Comparison of ENCODE assay signal across 8 cellular contexts in the genomic region with DNA sequence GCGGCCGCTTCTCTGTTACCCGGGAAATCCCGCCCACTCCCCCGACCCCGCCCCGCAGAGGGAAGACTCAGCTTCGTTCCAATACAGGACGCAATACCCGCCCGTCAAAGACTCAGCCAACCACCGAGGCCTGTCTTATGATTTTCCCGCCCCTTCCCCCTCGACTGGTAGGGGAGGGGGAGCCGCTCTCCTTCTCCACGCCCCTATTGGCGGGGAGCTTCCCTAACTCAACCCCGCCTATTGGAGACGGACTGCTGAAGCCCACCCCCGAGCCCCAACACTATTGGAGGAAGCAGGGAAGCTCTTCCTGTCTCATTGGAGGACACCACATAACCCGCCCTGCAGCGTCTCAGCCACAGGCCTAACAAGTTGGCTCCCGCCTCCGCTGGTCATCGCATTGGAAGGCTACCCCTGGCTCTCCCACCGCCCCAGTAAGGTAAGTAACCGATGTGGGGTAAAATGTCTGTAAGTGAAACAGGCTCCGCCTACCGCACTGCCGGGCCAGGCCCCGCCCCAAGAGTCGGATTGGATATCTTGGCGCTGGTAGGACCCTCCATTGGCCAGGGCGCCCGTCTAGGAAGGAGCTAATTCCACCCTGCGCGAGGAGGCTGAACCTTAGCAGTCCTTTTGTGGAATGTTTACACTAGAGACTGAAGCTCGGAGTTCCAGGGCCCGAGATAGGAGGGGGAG. TPM values are rescaled to one million over a fixed set of nuclear protein-coding genes. Genes with fewer than 3 reads are reported as not detected.
DNase-seq lines count a peak whose midpoint lies in the region; FAIRE-seq and TF ChIP-seq lines count a peak whose summit lies in the region.

Gene SIN3A (minus strand): TSS at position 17 of the 690 bp plus-strand sequence. CDS start 21,315 bp downstream, outside the sequence.

- peak; percentile 85 for FAIRE-seq in frontal cortex (lab: Jason Lieb, UNC)

- H3K4me3 ChIP-seq in HFF-Myc (replicated peaks; ENCODE audit: low read depth, low read length): peak within 1 kb of the TSS; percentile 93
- H3K4me3 ChIP-seq in neuronal stem cell (ENCODE audit: low read length in 2 of 2): peak within 1 kb of the TSS; percentile 65 to 93

- H3K14ac ChIP-seq in neuronal stem cell (ENCODE audit: low read length): peak within 1 kb of the TSS; percentile 97

- H3K4ac ChIP-seq in neuronal stem cell (ENCODE audit: low read length): peak within 1 kb of the TSS; percentile 96

- peaks cover 0 to 1% (median 0%) of the 10 kb centered on the region in 3 experiments for H3K27me3 ChIP-seq in neuronal stem cell (ENCODE audit: control insufficient read depth in 3 of 3, insufficient read depth in 3 of 3, low read depth in 1 of 3, low read length in 3 of 3)

- H2BK5ac ChIP-seq in neuronal stem cell (ENCODE audit: low read length): peak within 1 kb of the TSS; percentile 98

- H2AFZ ChIP-seq in neuronal stem cell (ENCODE audit: low read length): peak within 1 kb of the TSS; percentile 87

- H3K27ac Mint-ChIP-seq in activated naive CD4-positive, alpha-beta T cell treated with anti-CD3 and anti-CD28 coated beads for 36 hours: peak within 1 kb of the TSS; percentile 98

- intact Hi-C loops in activated naive CD4-positive, alpha-beta T cell treated with anti-CD3 and anti-CD28 coated beads for 36 hours (cut with micrococcal nuclease): loop anchor here (1.0 to 10.0 kb wide), 13 partner anchors 127 to 1543 kb away; partner anchors contain the start of genes ARID3B, CLK3, COX5A and EDC3

- peaks cover 40% of the 10 kb centered on the region for H3K4me1 Mint-ChIP-seq in activated naive CD4-positive, alpha-beta T cell treated with anti-CD3 and anti-CD28 coated beads for 36 hours (ENCODE audit: low read depth)

- H3K27ac ChIP-seq in neuronal stem cell (replicated peaks; ENCODE audit: low read length): peak within 1 kb of the TSS; percentile 98

- no peaks in the 10 kb centered on the region for H3K9me3 ChIP-seq in neuronal stem cell (replicated peaks in 1 of 2; ENCODE audit: control insufficient read depth in 2 of 2, insufficient read depth in 1 of 2, low read depth in 1 of 2, low read length in 2 of 2)

- H3K36me3 Mint-ChIP-seq in activated naive CD4-positive, alpha-beta T cell treated with anti-CD3 and anti-CD28 coated beads for 36 hours (ENCODE audit: low read depth): peaks cover 2% of the 10 kb centered on the region

- H3K4me2 ChIP-seq in neuronal stem cell (ENCODE audit: insufficient read depth, low read length, poor library complexity, severe bottlenecking): peak within 1 kb of the TSS; percentile 89

- peaks cover 5 to 8% of the 10 kb centered on the region in 2 donors for H3K4me1 ChIP-seq in neuronal stem cell (ENCODE audit: control insufficient read depth in 2 of 2, insufficient read depth in 1 of 2, low read depth in 1 of 2, low read length in 2 of 2)

- no peak within 1 kb of the TSS for H4K91ac ChIP-seq in neuronal stem cell (ENCODE audit: low read depth, low read length, poor library complexity)

- peak within 1 kb of the TSS; percentile 97 for H2BK120ac ChIP-seq in neuronal stem cell (ENCODE audit: low read depth, low read length)

- in situ Hi-C loops in G401 (cut with HindIII; ENCODE audit: low sequenced_read_pairs): no loop called here

- H2BK12ac ChIP-seq in neuronal stem cell (ENCODE audit: low read length): peak within 1 kb of the TSS; percentile 92

- H4K8ac ChIP-seq in neuronal stem cell (ENCODE audit: low read depth, low read length): peak within 1 kb of the TSS; percentile 58

- peak within 1 kb of the TSS; percentile 98 for H3K23ac ChIP-seq in neuronal stem cell (ENCODE audit: low read depth, low read length, poor library complexity)

- peak; percentile 100 for DNase-seq in G401 (ENCODE audit: low spot score)
- DNase-seq in HFF-Myc (ENCODE audit: extremely low read depth, low read depth): peak; percentile 99
- peak; percentile 100 for DNase-seq in NAMALWA (ENCODE audit: low spot score)
- peak; percentile 100 for DNase-seq in SK-N-DZ (ENCODE audit: low spot score)
- DNase-seq in activated naive CD4-positive, alpha-beta T cell treated with anti-CD3 and anti-CD28 coated beads for 36 hours: peak; percentile 100
- peak; percentile 76 to 85 for DNase-seq in frontal cortex (ENCODE audit: low spot score in 2 of 2)
- peak; percentile 100 for DNase-seq in neuronal stem cell (ENCODE audit: low spot score)

- CTCF ChIA-PET in activated naive CD4-positive, alpha-beta T cell treated with anti-CD3 and anti-CD28 coated beads for 36 hours (lab: Charles Lee): interaction anchor here (0.6 to 2.0 kb wide), 5 partner anchors 85 to 195 kb away, joined by 3 to 10 read pairs (median 3); partner anchors contain the start of gene MAN2C1

- no peaks in the 10 kb centered on the region for H3K9me3 Mint-ChIP-seq in activated naive CD4-positive, alpha-beta T cell treated with anti-CD3 and anti-CD28 coated beads for 36 hours

- H3K79me1 ChIP-seq in neuronal stem cell (ENCODE audit: low read depth, low read length): peaks cover 12% of the 10 kb centered on the region

- peaks cover 1 to 12% of the 10 kb centered on the region in 2 donors for H3K36me3 ChIP-seq in neuronal stem cell (replicated peaks in 1 of 2; ENCODE audit: control insufficient read depth in 2 of 2, insufficient read depth in 2 of 2, low read length in 2 of 2)

- no peak within 1 kb of the TSS for H2BK15ac ChIP-seq in neuronal stem cell (ENCODE audit: low read length)

- TF ChIP-seq CTCF in HFF-Myc (IDR thresholded peaks at IDR 0.05; ENCODE audit: low read depth, low read length, missing control alignments): no peak
- TF ChIP-seq CTCF in subcutaneous adipose tissue (IDR thresholded peaks at IDR 0.05; ENCODE audit: low read depth): no peak

- H3K18ac ChIP-seq in neuronal stem cell (ENCODE audit: low read length): peak within 1 kb of the TSS; percentile 100

- WGBS in neuronal stem cell (ENCODE audit: extremely low coverage in 2 of 2, insufficient read length in 2 of 2, insufficient replicate concordance in 1 of 2), 2 donors: no CpG with 5 or more reads among the region's 39 CpGs

- peak within 1 kb of the TSS; percentile 100 for H3K9ac ChIP-seq in neuronal stem cell (ENCODE audit: low read depth, low read length, poor library complexity)

- no peaks in the 10 kb centered on the region for H3K27me3 Mint-ChIP-seq in activated naive CD4-positive, alpha-beta T cell treated with anti-CD3 and anti-CD28 coated beads for 36 hours (ENCODE audit: low read depth)

- peak within 1 kb of the TSS; percentile 93 for H2AK5ac ChIP-seq in neuronal stem cell (ENCODE audit: low read depth, low read length)

- peak within 1 kb of the TSS; percentile 98 for H3K4me3 Mint-ChIP-seq in activated naive CD4-positive, alpha-beta T cell treated with anti-CD3 and anti-CD28 coated beads for 36 hours

RNA-seq across cellular contexts. Expression of gene SIN3A, which starts in this region (rescaled TPM):
- total RNA-seq in G401 (2014; rRNA removed; shearing (Covaris generic)): 23.3 and 44.2 TPM in 2 replicates
- polyA plus RNA-seq in SK-N-DZ (2014; cell fraction: cytosol; rRNA removed): 22.4 and 23.1 TPM in 2 replicates
- polyA plus RNA-seq in SK-N-DZ (2014; cell fraction: nucleus; rRNA removed): 8.6 and 18.7 TPM in 2 replicates
- 10 to 100 TPM; 83.6 to 84.7 TPM for total RNA-seq in activated naive CD4-positive, alpha-beta T cell treated with anti-CD3 and anti-CD28 coated beads for 36 hours
- total RNA-seq in frontal cortex (24.9 TPM), subcutaneous adipose tissue (10 to 100 TPM; 29.5 to 48.6 (median 33.0) TPM)
- polyA plus RNA-seq in neuronal stem cell (2013, experiment 1 of 2): 42.9 TPM
- 43.4 TPM for polyA plus RNA-seq in neuronal stem cell (2013, experiment 2 of 2)

Comparison
In these comparisons a context has a peak if more than half of its experiments do, and no peak if none do; other contexts are left out.
1. Peak in every context shown above with its lines: DNase-seq, H3K4me3 ChIP-seq and H3K27ac ChIP-seq.